Comparison of ENCODE assay signal across 1 cellular context in the genomic region with DNA sequence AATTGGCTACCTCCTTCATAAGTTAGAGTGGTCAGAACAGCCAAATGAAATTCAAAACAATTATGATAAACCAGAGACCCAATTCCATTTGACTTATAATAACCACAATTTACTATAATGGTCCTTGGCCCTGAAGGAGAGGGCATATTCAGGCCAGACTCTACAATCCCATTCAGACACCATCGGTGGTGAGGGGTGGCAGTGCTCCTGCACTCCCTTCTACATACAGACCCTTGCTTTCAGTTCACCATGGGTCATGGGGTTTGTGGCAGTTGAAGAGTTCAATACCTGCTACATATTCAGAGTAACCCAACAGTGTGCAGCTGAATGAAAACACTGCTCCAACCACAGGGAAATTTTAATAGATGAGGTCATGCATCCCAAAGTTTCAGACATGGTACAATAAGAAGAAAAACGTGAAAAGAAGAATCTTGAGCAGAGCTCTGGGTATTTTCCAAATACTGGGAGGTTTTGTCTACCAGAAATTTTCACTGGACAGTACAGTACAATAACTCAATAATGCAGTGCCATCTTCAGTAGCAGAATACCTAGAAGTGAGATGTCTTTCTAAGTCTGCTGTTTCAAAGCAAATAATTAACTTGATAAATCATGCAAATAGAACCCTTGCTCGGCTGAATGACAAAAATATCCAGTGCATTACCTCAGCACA.
TF ChIP-seq lines count a peak whose summit lies in the region.

No MANE protein-coding gene starts in this region.

TF ChIP-seq in SK-N-SH, 30 proteins besides CTCF, POLR2A, EP300 and RAD21 (continued from another document):
- TF ChIP-seq, protein P1, sequence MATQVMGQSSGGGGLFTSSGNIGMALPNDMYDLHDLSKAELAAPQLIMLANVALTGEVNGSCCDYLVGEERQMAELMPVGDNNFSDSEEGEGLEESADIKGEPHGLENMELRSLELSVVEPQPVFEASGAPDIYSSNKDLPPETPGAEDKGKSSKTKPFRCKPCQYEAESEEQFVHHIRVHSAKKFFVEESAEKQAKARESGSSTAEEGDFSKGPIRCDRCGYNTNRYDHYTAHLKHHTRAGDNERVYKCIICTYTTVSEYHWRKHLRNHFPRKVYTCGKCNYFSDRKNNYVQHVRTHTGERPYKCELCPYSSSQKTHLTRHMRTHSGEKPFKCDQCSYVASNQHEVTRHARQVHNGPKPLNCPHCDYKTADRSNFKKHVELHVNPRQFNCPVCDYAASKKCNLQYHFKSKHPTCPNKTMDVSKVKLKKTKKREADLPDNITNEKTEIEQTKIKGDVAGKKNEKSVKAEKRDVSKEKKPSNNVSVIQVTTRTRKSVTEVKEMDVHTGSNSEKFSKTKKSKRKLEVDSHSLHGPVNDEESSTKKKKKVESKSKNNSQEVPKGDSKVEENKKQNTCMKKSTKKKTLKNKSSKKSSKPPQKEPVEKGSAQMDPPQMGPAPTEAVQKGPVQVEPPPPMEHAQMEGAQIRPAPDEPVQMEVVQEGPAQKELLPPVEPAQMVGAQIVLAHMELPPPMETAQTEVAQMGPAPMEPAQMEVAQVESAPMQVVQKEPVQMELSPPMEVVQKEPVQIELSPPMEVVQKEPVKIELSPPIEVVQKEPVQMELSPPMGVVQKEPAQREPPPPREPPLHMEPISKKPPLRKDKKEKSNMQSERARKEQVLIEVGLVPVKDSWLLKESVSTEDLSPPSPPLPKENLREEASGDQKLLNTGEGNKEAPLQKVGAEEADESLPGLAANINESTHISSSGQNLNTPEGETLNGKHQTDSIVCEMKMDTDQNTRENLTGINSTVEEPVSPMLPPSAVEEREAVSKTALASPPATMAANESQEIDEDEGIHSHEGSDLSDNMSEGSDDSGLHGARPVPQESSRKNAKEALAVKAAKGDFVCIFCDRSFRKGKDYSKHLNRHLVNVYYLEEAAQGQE (IDR thresholded peaks at IDR 0.05; ENCODE audit: low read depth, low read length): no peak
- no peak for TF ChIP-seq RFX5 (IDR thresholded peaks at IDR 0.05; ENCODE audit: low read length)
- TF ChIP-seq SIN3A (IDR thresholded peaks at IDR 0.05; ENCODE audit: borderline replicate concordance, low read depth, low read length): no peak
